Comparison of ENCODE assay signal across 8 cellular contexts in genomic region chr13:41463823-41464602, GRCh38. TPM values are rescaled to one million over a fixed set of nuclear protein-coding genes. Genes with fewer than 3 reads are reported as not detected.
DNase-seq lines count a peak whose midpoint lies in the region; ATAC-seq, FAIRE-seq and TF ChIP-seq lines count a peak whose summit lies in the region.

No MANE protein-coding gene starts in this region.

- DNase-seq in GM19239 (ENCODE audit: insufficient read length, low spot score) (no peak), spleen (peak; percentile 80), GM23338 (ENCODE audit: low spot score) (no peak), mesothelial cell of epicardium (ENCODE audit: low spot score in 2 of 2, unreplicated experiment in 2 of 2) (no peak), NCI-H2029 (lab: John Stamatoyannopoulos, UW) (no peak)
- peak; percentile 54 for DNase-seq in activated T-helper 2 cell treated with anti-CD3 and anti-CD28 coated beads, Interferon-gamma antibody, Interleukin-2, Interleukin-4, amounts not matched to agents 10 μg/mL and 5 μg/mL and 100 μg/mL, durations not matched to agents 14 hours and 24 hours and 36 hours (ENCODE audit: low spot score)

- H4K20me1 ChIP-seq in GM23338 (replicated peaks; ENCODE audit: insufficient read depth): no peaks in the 10 kb centered on the region

- H3K9me2 ChIP-seq in GM23338 (ENCODE audit: insufficient read depth): no peaks in the 10 kb centered on the region

- H3K4me2 ChIP-seq in GM23338: no peak overlapping the region

- no peaks in the 10 kb centered on the region for H3F3A ChIP-seq in GM23338 (replicated peaks; ENCODE audit: low read depth)

- no peaks in the 10 kb centered on the region for H3K9me3 Mint-ChIP-seq in activated T-helper 2 cell treated with anti-CD3 and anti-CD28 coated beads, Interferon-gamma antibody, Interleukin-2, Interleukin-4, amounts not matched to agents 10 μg/mL and 5 μg/mL and 100 μg/mL, durations not matched to agents 14 hours and 24 hours and 36 hours
- H3K9me3 Mint-ChIP-seq in GM23338: no peaks in the 10 kb centered on the region
- H3K9me3 Mint-ChIP-seq in mesothelial cell of epicardium: no peaks in the 10 kb centered on the region

- H3K27me3 ChIP-seq in spleen (replicated peaks in 1 of 7) (peaks cover 0 to 15% (median 0%) of the 10 kb centered on the region in 7 donors), GM23338 (ENCODE audit: insufficient read depth) (peaks cover 15% of the 10 kb centered on the region)

- H3K36me3 Mint-ChIP-seq in activated T-helper 2 cell treated with anti-CD3 and anti-CD28 coated beads, Interferon-gamma antibody, Interleukin-2, Interleukin-4, amounts not matched to agents 10 μg/mL and 5 μg/mL and 100 μg/mL, durations not matched to agents 14 hours and 24 hours and 36 hours (ENCODE audit: low read depth): peaks cover 90% of the 10 kb centered on the region
- H3K36me3 Mint-ChIP-seq in GM23338 (ENCODE audit: low read depth): no peaks in the 10 kb centered on the region; the same call in 2 of the 3 replicates
- no peaks in the 10 kb centered on the region for H3K36me3 Mint-ChIP-seq in mesothelial cell of epicardium

- intact Hi-C loops in activated T-helper 2 cell treated with anti-CD3 and anti-CD28 coated beads, Interferon-gamma antibody, Interleukin-2, Interleukin-4, amounts not matched to agents 10 μg/mL and 5 μg/mL and 100 μg/mL, durations not matched to agents 14 hours and 24 hours and 36 hours (cut with micrococcal nuclease): loop anchor here (2.0 to 10.0 kb wide), 2 partner anchors 405 to 911 kb away; no protein-coding TSS in a partner anchor
- intact Hi-C loops in spleen (cut with DNase I; ENCODE audit: low total_unique reads): no loop called here

- H3K9me3 ChIP-seq in spleen: no peaks in the 10 kb centered on the region

- peak overlapping the region; percentile 92 for H3K27ac Mint-ChIP-seq in activated T-helper 2 cell treated with anti-CD3 and anti-CD28 coated beads, Interferon-gamma antibody, Interleukin-2, Interleukin-4, amounts not matched to agents 10 μg/mL and 5 μg/mL and 100 μg/mL, durations not matched to agents 14 hours and 24 hours and 36 hours
- H3K27ac Mint-ChIP-seq in GM23338 (no peak overlapping the region), mesothelial cell of epicardium (no peak overlapping the region)

- WGBS in spleen, 5 donors: 63 to 73% (median 68%) methylated on average over 9 to 11 of the region's 11 CpGs

- H3K4me1 ChIP-seq in spleen (peaks cover 8 to 91% (median 61%) of the 10 kb centered on the region in 6 donors), GM23338 (ENCODE audit: insufficient read depth) (no peaks in the 10 kb centered on the region; the same call in 1 of the 2 replicates)

- no peaks in the 10 kb centered on the region for H3K27me3 Mint-ChIP-seq in activated T-helper 2 cell treated with anti-CD3 and anti-CD28 coated beads, Interferon-gamma antibody, Interleukin-2, Interleukin-4, amounts not matched to agents 10 μg/mL and 5 μg/mL and 100 μg/mL, durations not matched to agents 14 hours and 24 hours and 36 hours (ENCODE audit: low read depth)
- peaks cover 7% of the 10 kb centered on the region for H3K27me3 Mint-ChIP-seq in GM23338 (ENCODE audit: insufficient read depth, low read depth, poor library complexity)
- H3K27me3 Mint-ChIP-seq in mesothelial cell of epicardium (ENCODE audit: low read depth): peaks cover 32% of the 10 kb centered on the region

- peak overlapping the region; percentile 76 for H3K4me3 Mint-ChIP-seq in activated T-helper 2 cell treated with anti-CD3 and anti-CD28 coated beads, Interferon-gamma antibody, Interleukin-2, Interleukin-4, amounts not matched to agents 10 μg/mL and 5 μg/mL and 100 μg/mL, durations not matched to agents 14 hours and 24 hours and 36 hours (ENCODE audit: low read depth)
- no peak overlapping the region for H3K4me3 Mint-ChIP-seq in GM23338
- H3K4me3 Mint-ChIP-seq in mesothelial cell of epicardium: no peak overlapping the region

- peak overlapping the region; percentile 49 to 84 (median 77) for H3K27ac ChIP-seq in spleen
- H3K27ac ChIP-seq in GM23338 (ENCODE audit: low read depth): no peak overlapping the region

- FAIRE-seq in GM19239 (lab: Jason Lieb, UNC): peak; percentile 87

- ATAC-seq in HG03432 (IDR thresholded peaks at IDR 0.05; ENCODE audit: unreplicated experiment): peak; percentile 72
- no peak for ATAC-seq in GM18519 (IDR thresholded peaks at IDR 0.05; ENCODE audit: low FRiP score, unreplicated experiment)
- ATAC-seq in GM23338: no peak

- TF ChIP-seq CTCF in spleen (IDR thresholded peaks at IDR 0.05 in 8 of 11, conservative IDR thresholded peaks at IDR 0.05 in 3 of 11) (no peak), GM23338 (conservative IDR thresholded peaks at IDR 0.05; ENCODE audit: low read depth in 2 of 2) (no peak), mesothelial cell of epicardium (IDR thresholded peaks at IDR 0.05; ENCODE audit: unreplicated experiment) (no peak)

- no peak overlapping the region for H2AFZ ChIP-seq in GM23338

- peaks cover 0 to 51% (median 3%) of the 10 kb centered on the region in 6 donors for H3K36me3 ChIP-seq in spleen
- no peaks in the 10 kb centered on the region for H3K36me3 ChIP-seq in GM23338 (ENCODE audit: insufficient read depth)

- no peaks in the 10 kb centered on the region for H3K79me2 ChIP-seq in GM23338 (replicated peaks; ENCODE audit: insufficient read depth)

- H3K4me3 ChIP-seq in spleen (peak overlapping the region in 1 of 8 donors; percentile 36), GM23338 (no peak overlapping the region)

- TF ChIP-seq POLR2A in spleen (IDR thresholded peaks at IDR 0.05): no peak

- H3K4me1 Mint-ChIP-seq in activated T-helper 2 cell treated with anti-CD3 and anti-CD28 coated beads, Interferon-gamma antibody, Interleukin-2, Interleukin-4, amounts not matched to agents 10 μg/mL and 5 μg/mL and 100 μg/mL, durations not matched to agents 14 hours and 24 hours and 36 hours (ENCODE audit: low read depth): peaks cover 75% of the 10 kb centered on the region
- H3K4me1 Mint-ChIP-seq in GM23338 (peaks cover 11% of the 10 kb centered on the region; the same call in 2 of the 3 replicates), mesothelial cell of epicardium (peaks cover 11% of the 10 kb centered on the region)

TF ChIP-seq in GM23338, 12 proteins besides CTCF, POLR2A, EP300 and RAD21 (continues in another document):
- TF ChIP-seq JUNB (IDR thresholded peaks at IDR 0.05; ENCODE audit: unreplicated experiment) (no peak), EZH2 (IDR thresholded peaks at IDR 0.05; ENCODE audit: low read depth, unreplicated experiment) (no peak), NANOG (IDR thresholded peaks at IDR 0.05; ENCODE audit: borderline replicate concordance) (no peak), EZH2phosphoT487 (IDR thresholded peaks at IDR 0.05; ENCODE audit: unreplicated experiment) (no peak), STAT1 (IDR thresholded peaks at IDR 0.05; ENCODE audit: unreplicated experiment) (no peak), ETS1 (IDR thresholded peaks at IDR 0.05) (no peak), CREB1 (CRISPR knock-in tag; IDR thresholded peaks at IDR 0.05; ENCODE audit: low read depth) (no peak), POLR2AphosphoS5 (IDR thresholded peaks at IDR 0.05; ENCODE audit: low read depth) (no peak)

RNA-seq across cellular contexts. Expression of gene RGCC, which starts 6.7 kb away (rescaled TPM):
- total RNA-seq in activated T-helper 2 cell treated with anti-CD3 and anti-CD28 coated beads, Interferon-gamma antibody, Interleukin-2, Interleukin-4, amounts not matched to agents 10 μg/mL and 5 μg/mL and 100 μg/mL, durations not matched to agents 14 hours and 24 hours and 36 hours: 76.5 and 79.3 TPM in 2 replicates
- 10 to 100 TPM; 14.1 to 76.4 (median 33.6) TPM for total RNA-seq in spleen
- polyA plus RNA-seq in spleen: 10 to 100 TPM in 2 of 3 donors, 1 to 10 TPM in 1; 5.1 to 14.6 (median 12.2) TPM
- total RNA-seq in GM23338 (2014; rRNA removed; shearing (Covaris generic)): 0.66 TPM in 1 of 2 replicates, not detected in the other
- polyA plus RNA-seq in GM23338 (2016; fragmentation: Nextera tagmentation; extraction: Ambion mirVana): 0.65 and 0.78 TPM in 2 replicates
- 0.85 to 2.1 TPM (median 1.9 TPM) in 3 replicates for total RNA-seq in mesothelial cell of epicardium

Comparison
In these comparisons a context has a peak if more than half of its experiments do, and no peak if none do; other contexts are left out.
1. DNase-seq: peak in activated T-helper 2 cell treated with anti-CD3 and anti-CD28 coated beads, Interferon-gamma antibody, Interleukin-2, Interleukin-4, amounts not matched to agents 10 μg/mL and 5 μg/mL and 100 μg/mL, durations not matched to agents 14 hours and 24 hours and 36 hours (single experiment) and spleen (single experiment); none in GM19239 (single experiment), GM23338 (single experiment), mesothelial cell of epicardium (0 of 2) and NCI-H2029 (single experiment).